ENCODE assay signal across 1 cellular context in the genomic region with DNA sequence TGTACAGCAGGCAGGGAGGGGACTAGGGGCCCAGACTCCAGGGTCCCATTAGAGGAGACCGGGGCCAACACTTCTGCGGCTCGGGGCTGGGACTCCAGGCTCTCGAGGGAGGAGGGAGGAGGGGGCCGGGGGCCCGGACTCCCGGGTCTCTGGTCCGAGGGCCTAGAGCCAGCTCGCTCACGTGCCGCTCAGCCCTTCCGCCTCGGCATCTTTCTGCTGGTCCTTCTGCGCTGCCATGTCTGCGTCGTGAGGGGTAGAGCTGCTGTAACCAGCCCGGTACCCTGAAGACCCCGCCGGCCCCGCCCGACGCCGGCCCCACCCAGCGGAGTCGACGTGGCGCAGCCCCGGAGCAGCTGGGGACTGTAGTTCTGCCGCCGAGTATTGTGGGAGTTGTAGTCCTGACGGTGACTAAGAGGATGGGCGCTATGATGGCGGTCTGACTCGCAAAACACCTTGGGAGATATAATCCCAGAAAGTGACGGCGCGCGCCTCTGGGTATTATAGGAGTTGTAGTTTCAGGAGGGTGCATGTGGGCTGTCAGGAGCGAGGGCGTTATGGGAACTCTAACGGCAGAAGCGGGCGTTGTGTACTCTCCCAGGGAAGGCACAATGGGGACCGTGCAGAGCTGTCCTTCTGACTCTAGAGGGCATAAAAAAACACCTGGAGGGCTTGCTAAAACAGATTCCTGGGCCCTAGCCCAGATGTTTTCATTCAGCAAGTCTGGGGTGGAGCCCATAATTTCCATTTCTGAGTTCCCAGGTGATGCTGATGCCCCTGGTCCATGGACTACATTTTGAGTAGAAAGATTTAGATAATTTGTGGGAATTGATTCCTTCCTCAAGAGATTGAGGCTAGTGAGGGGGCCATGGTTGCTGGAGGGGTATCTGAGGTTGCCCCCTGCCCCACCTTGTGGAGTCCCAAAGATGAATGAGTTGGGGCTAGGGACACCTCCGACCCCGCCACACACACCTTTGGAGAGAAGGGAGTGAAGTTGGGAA.
TF ChIP-seq lines count a peak whose summit lies in the region.

A gene with protein sequence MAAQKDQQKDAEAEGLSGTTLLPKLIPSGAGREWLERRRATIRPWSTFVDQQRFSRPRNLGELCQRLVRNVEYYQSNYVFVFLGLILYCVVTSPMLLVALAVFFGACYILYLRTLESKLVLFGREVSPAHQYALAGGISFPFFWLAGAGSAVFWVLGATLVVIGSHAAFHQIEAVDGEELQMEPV (minus strand): TSS at position 266 of the 998 bp plus-strand sequence. CDS start 29 bp downstream, at position 237.

TF ChIP-seq in GM12878, 131 proteins besides CTCF, POLR2A, EP300 and RAD21 (continued from another document):
- TF ChIP-seq, protein P1, sequence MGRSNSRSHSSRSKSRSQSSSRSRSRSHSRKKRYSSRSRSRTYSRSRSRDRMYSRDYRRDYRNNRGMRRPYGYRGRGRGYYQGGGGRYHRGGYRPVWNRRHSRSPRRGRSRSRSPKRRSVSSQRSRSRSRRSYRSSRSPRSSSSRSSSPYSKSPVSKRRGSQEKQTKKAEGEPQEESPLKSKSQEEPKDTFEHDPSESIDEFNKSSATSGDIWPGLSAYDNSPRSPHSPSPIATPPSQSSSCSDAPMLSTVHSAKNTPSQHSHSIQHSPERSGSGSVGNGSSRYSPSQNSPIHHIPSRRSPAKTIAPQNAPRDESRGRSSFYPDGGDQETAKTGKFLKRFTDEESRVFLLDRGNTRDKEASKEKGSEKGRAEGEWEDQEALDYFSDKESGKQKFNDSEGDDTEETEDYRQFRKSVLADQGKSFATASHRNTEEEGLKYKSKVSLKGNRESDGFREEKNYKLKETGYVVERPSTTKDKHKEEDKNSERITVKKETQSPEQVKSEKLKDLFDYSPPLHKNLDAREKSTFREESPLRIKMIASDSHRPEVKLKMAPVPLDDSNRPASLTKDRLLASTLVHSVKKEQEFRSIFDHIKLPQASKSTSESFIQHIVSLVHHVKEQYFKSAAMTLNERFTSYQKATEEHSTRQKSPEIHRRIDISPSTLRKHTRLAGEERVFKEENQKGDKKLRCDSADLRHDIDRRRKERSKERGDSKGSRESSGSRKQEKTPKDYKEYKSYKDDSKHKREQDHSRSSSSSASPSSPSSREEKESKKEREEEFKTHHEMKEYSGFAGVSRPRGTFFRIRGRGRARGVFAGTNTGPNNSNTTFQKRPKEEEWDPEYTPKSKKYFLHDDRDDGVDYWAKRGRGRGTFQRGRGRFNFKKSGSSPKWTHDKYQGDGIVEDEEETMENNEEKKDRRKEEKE (IDR thresholded peaks at IDR 0.05) = no peak
- TF ChIP-seq SP1 (IDR thresholded peaks at IDR 0.05; ENCODE audit: low read depth, low read length) (peak; percentile 40), CHD2 (IDR thresholded peaks at IDR 0.05; ENCODE audit: borderline replicate concordance, low read depth, low read length) (peak; percentile 31; the same call in 1 of the 2 replicates), SREBF1 (IDR thresholded peaks at IDR 0.05; ENCODE audit: low read length) (peak; percentile 85), SMC3 (IDR thresholded peaks at IDR 0.05; ENCODE audit: borderline replicate concordance, low read length) (peak; percentile 6; the same call in 1 of the 2 replicates), SIX5 (IDR thresholded peaks at IDR 0.05; ENCODE audit: low read depth, low read length, severe bottlenecking) (peak; percentile 99), SMARCA5 (IDR thresholded peaks at IDR 0.05) (peak; percentile 35; the same call in 1 of the 2 replicates), RUNX3 (IDR thresholded peaks at IDR 0.05; ENCODE audit: low read length) (peak; percentile 17; the same call in 1 of the 2 replicates), PKNOX1 (IDR thresholded peaks at IDR 0.05) (peak; percentile 48), CREB1 (IDR thresholded peaks at IDR 0.05; ENCODE audit: low read depth) (peak; percentile 96), IRF5 (IDR thresholded peaks at IDR 0.05; ENCODE audit: borderline replicate concordance) (no peak), BRCA1 (IDR thresholded peaks at IDR 0.05; ENCODE audit: low read depth, low read length) (no peak), EGR1 (IDR thresholded peaks at IDR 0.05; ENCODE audit: borderline replicate concordance in 1 of 2, low read depth in 2 of 2, low read length in 2 of 2) (peak in 1 of 2 experiments; percentile 51; a peak in 1 of 3 replicates), RAD51 (IDR thresholded peaks at IDR 0.05) (no peak), MYB (IDR thresholded peaks at IDR 0.05; ENCODE audit: borderline replicate concordance, low read depth, low read length) (no peak), TBL1XR1 (IDR thresholded peaks at IDR 0.05; ENCODE audit: low read depth, low read length) (no peak), TARDBP (IDR thresholded peaks at IDR 0.05; ENCODE audit: borderline replicate concordance) (peak; percentile 97), STAT3 (IDR thresholded peaks at IDR 0.05; ENCODE audit: low read depth, low read length) (no peak), HCFC1 (IDR thresholded peaks at IDR 0.05; ENCODE audit: low read length) (peak; percentile 97), CREM (IDR thresholded peaks at IDR 0.05; ENCODE audit: low read depth) (peak; percentile 97), MEF2B (IDR thresholded peaks at IDR 0.05; ENCODE audit: partially characterized antibody, poor library complexity, severe bottlenecking) (peak; percentile 24), ZNF217 (IDR thresholded peaks at IDR 0.05) (peak; percentile 23; the same call in 1 of the 2 replicates), CUX1 (IDR thresholded peaks at IDR 0.05; ENCODE audit: insufficient replicate concordance, low read depth, low read length) (no peak), YY1 (IDR thresholded peaks at IDR 0.05; ENCODE audit: low read depth, low read length) (peak; percentile 97)
- TF ChIP-seq, protein P2, sequence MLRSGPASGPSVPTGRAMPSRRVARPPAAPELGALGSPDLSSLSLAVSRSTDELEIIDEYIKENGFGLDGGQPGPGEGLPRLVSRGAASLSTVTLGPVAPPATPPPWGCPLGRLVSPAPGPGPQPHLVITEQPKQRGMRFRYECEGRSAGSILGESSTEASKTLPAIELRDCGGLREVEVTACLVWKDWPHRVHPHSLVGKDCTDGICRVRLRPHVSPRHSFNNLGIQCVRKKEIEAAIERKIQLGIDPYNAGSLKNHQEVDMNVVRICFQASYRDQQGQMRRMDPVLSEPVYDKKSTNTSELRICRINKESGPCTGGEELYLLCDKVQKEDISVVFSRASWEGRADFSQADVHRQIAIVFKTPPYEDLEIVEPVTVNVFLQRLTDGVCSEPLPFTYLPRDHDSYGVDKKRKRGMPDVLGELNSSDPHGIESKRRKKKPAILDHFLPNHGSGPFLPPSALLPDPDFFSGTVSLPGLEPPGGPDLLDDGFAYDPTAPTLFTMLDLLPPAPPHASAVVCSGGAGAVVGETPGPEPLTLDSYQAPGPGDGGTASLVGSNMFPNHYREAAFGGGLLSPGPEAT (IDR thresholded peaks at IDR 0.05; ENCODE audit: low read depth) = peak; percentile 40; the same call in 1 of the 2 replicates
- TF ChIP-seq, protein P3, sequence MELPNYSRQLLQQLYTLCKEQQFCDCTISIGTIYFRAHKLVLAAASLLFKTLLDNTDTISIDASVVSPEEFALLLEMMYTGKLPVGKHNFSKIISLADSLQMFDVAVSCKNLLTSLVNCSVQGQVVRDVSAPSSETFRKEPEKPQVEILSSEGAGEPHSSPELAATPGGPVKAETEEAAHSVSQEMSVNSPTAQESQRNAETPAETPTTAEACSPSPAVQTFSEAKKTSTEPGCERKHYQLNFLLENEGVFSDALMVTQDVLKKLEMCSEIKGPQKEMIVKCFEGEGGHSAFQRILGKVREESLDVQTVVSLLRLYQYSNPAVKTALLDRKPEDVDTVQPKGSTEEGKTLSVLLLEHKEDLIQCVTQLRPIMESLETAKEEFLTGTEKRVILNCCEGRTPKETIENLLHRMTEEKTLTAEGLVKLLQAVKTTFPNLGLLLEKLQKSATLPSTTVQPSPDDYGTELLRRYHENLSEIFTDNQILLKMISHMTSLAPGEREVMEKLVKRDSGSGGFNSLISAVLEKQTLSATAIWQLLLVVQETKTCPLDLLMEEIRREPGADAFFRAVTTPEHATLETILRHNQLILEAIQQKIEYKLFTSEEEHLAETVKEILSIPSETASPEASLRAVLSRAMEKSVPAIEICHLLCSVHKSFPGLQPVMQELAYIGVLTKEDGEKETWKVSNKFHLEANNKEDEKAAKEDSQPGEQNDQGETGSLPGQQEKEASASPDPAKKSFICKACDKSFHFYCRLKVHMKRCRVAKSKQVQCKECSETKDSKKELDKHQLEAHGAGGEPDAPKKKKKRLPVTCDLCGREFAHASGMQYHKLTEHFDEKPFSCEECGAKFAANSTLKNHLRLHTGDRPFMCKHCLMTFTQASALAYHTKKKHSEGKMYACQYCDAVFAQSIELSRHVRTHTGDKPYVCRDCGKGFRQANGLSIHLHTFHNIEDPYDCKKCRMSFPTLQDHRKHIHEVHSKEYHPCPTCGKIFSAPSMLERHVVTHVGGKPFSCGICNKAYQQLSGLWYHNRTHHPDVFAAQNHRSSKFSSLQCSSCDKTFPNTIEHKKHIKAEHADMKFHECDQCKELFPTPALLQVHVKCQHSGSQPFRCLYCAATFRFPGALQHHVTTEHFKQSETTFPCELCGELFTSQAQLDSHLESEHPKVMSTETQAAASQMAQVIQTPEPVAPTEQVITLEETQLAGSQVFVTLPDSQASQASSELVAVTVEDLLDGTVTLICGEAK (IDR thresholded peaks at IDR 0.05; ENCODE audit: borderline replicate concordance) = no peak; the same call in 1 of the 2 replicates
- TF ChIP-seq, protein P4, sequence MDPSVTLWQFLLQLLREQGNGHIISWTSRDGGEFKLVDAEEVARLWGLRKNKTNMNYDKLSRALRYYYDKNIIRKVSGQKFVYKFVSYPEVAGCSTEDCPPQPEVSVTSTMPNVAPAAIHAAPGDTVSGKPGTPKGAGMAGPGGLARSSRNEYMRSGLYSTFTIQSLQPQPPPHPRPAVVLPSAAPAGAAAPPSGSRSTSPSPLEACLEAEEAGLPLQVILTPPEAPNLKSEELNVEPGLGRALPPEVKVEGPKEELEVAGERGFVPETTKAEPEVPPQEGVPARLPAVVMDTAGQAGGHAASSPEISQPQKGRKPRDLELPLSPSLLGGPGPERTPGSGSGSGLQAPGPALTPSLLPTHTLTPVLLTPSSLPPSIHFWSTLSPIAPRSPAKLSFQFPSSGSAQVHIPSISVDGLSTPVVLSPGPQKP (IDR thresholded peaks at IDR 0.05; ENCODE audit: low read depth, low read length) = no peak
